In genomic region chr11:32809313-32809712, GRCh38 we compare ENCODE assay signal across 8 cellular contexts. TPM values are rescaled to one million over a fixed set of nuclear protein-coding genes. Genes with fewer than 3 reads are reported as not detected.
DNase-seq lines count a peak whose midpoint lies in the region; TF ChIP-seq lines count a peak whose summit lies in the region.

No MANE protein-coding gene starts in this region.

- no peaks in the 10 kb centered on the region for H3K4me1 Mint-ChIP-seq in activated T-helper 2 cell treated with anti-CD3 and anti-CD28 coated beads, Interferon-gamma antibody, Interleukin-2, Interleukin-4, amounts not matched to agents 10 μg/mL and 5 μg/mL and 100 μg/mL, durations not matched to agents 14 hours and 24 hours and 36 hours (ENCODE audit: low read depth)

- no peaks in the 10 kb centered on the region for H3K36me3 Mint-ChIP-seq in activated T-helper 2 cell treated with anti-CD3 and anti-CD28 coated beads, Interferon-gamma antibody, Interleukin-2, Interleukin-4, amounts not matched to agents 10 μg/mL and 5 μg/mL and 100 μg/mL, durations not matched to agents 14 hours and 24 hours and 36 hours (ENCODE audit: low read depth)

- no peak overlapping the region for H3K27ac Mint-ChIP-seq in activated T-helper 2 cell treated with anti-CD3 and anti-CD28 coated beads, Interferon-gamma antibody, Interleukin-2, Interleukin-4, amounts not matched to agents 10 μg/mL and 5 μg/mL and 100 μg/mL, durations not matched to agents 14 hours and 24 hours and 36 hours

- H3F3A ChIP-seq in OCI-LY1 (ENCODE audit: insufficient read depth, low read length) = no peaks in the 10 kb centered on the region

- H3K27ac ChIP-seq in OCI-LY1 (ENCODE audit: low read depth, low read length, poor library complexity, severe bottlenecking) = no peak overlapping the region

- no peak overlapping the region for H3K4me3 Mint-ChIP-seq in activated T-helper 2 cell treated with anti-CD3 and anti-CD28 coated beads, Interferon-gamma antibody, Interleukin-2, Interleukin-4, amounts not matched to agents 10 μg/mL and 5 μg/mL and 100 μg/mL, durations not matched to agents 14 hours and 24 hours and 36 hours (ENCODE audit: low read depth)

- H4K20me1 ChIP-seq in OCI-LY1 (ENCODE audit: insufficient read depth, low read length) = no peaks in the 10 kb centered on the region

- in situ Hi-C loops in KBM-7 (cut with MboI; ENCODE audit: low pct_unique_long_range_greater_than_20kb, low sequenced_read_pairs) = no loop called here

- H3K9ac ChIP-seq in OCI-LY1 (ENCODE audit: low read length) = no peak overlapping the region

- no peaks in the 10 kb centered on the region for H3K9me3 Mint-ChIP-seq in activated T-helper 2 cell treated with anti-CD3 and anti-CD28 coated beads, Interferon-gamma antibody, Interleukin-2, Interleukin-4, amounts not matched to agents 10 μg/mL and 5 μg/mL and 100 μg/mL, durations not matched to agents 14 hours and 24 hours and 36 hours

- no peaks in the 10 kb centered on the region for H3K79me2 ChIP-seq in OCI-LY1 (ENCODE audit: insufficient read depth, low read length)

- H3K9me3 ChIP-seq in OCI-LY1 (ENCODE audit: low read length) = no peaks in the 10 kb centered on the region

- H3K9me2 ChIP-seq in OCI-LY1 (ENCODE audit: low read depth, low read length) = no peaks in the 10 kb centered on the region

- intact Hi-C loops in activated T-helper 2 cell treated with anti-CD3 and anti-CD28 coated beads, Interferon-gamma antibody, Interleukin-2, Interleukin-4, amounts not matched to agents 10 μg/mL and 5 μg/mL and 100 μg/mL, durations not matched to agents 14 hours and 24 hours and 36 hours (cut with micrococcal nuclease) = loop anchor here (1.0 to 5.0 kb wide), 3 partner anchors 33 to 254 kb away; no protein-coding TSS in a partner anchor
- intact Hi-C loops in head of caudate nucleus (cut with DNase I) (no loop called here), posterior cingulate gyrus (cut with DNase I) (no loop called here)

- no peaks in the 10 kb centered on the region for H3K36me3 ChIP-seq in OCI-LY1 (ENCODE audit: insufficient read depth, low read length)

- H3K4me1 ChIP-seq in OCI-LY1 (ENCODE audit: insufficient read depth, low read length, severe bottlenecking) = no peaks in the 10 kb centered on the region

- TF ChIP-seq CTCF in GM10266 (IDR thresholded peaks at IDR 0.05; ENCODE audit: control insufficient read depth, insufficient read depth, low read depth, missing control alignments) = peak; percentile 85
- peak; percentile 88 for TF ChIP-seq CTCF in OCI-LY1 (IDR thresholded peaks at IDR 0.05; ENCODE audit: low read length)

- 0 out of 2 replicates have a peak, but pooled peaks cover 5% of the 10 kb centered on the region for H3K27me3 ChIP-seq in OCI-LY1 (ENCODE audit: insufficient read depth, low read length)

- DNase-seq in GM10266 (ENCODE audit: extremely low spot score) (peak; percentile 70), H4 (ENCODE audit: low spot score) (peak; percentile 76), KBM-7 (peak; percentile 87), head of caudate nucleus (peak; percentile 18 to 85 (median 63)), posterior cingulate gyrus (peak in 6 of 10 donors; percentile 18 to 90 (median 52))
- DNase-seq in activated T-helper 2 cell treated with anti-CD3 and anti-CD28 coated beads, Interferon-gamma antibody, Interleukin-2, Interleukin-4, amounts not matched to agents 10 μg/mL and 5 μg/mL and 100 μg/mL, durations not matched to agents 14 hours and 24 hours and 36 hours (ENCODE audit: low spot score) = peak; percentile 27
- DNase-seq in effector CD8-positive, alpha-beta T cell (lab: John Stamatoyannopoulos, UW) = no peak

- peaks cover 8% of the 10 kb centered on the region for H3K27me3 Mint-ChIP-seq in activated T-helper 2 cell treated with anti-CD3 and anti-CD28 coated beads, Interferon-gamma antibody, Interleukin-2, Interleukin-4, amounts not matched to agents 10 μg/mL and 5 μg/mL and 100 μg/mL, durations not matched to agents 14 hours and 24 hours and 36 hours (ENCODE audit: low read depth)

- no peak overlapping the region for H3K4me2 ChIP-seq in OCI-LY1 (ENCODE audit: low read length)

- H2AFZ ChIP-seq in OCI-LY1 (ENCODE audit: low read length) = no peak overlapping the region

- no peak overlapping the region for H3K4me3 ChIP-seq in OCI-LY1 (ENCODE audit: low read depth, low read length, poor library complexity, severe bottlenecking)

RNA-seq across cellular contexts. Expression of gene CCDC73, which starts 14.9 kb away (rescaled TPM):
- total RNA-seq in H4 (2014; rRNA removed; shearing (Covaris generic)) = not detected in 2 replicates
- total RNA-seq in activated T-helper 2 cell treated with anti-CD3 and anti-CD28 coated beads, Interferon-gamma antibody, Interleukin-2, Interleukin-4, amounts not matched to agents 10 μg/mL and 5 μg/mL and 100 μg/mL, durations not matched to agents 14 hours and 24 hours and 36 hours = 0.11 and 0.14 TPM in 2 replicates

RNA-seq across cellular contexts. Expression of gene PRRG4, which starts 20.4 kb away (rescaled TPM):
- 0.25 TPM in 2 replicates for total RNA-seq in H4 (2014; rRNA removed; shearing (Covaris generic))
- total RNA-seq in activated T-helper 2 cell treated with anti-CD3 and anti-CD28 coated beads, Interferon-gamma antibody, Interleukin-2, Interleukin-4, amounts not matched to agents 10 μg/mL and 5 μg/mL and 100 μg/mL, durations not matched to agents 14 hours and 24 hours and 36 hours = 1.1 and 1.3 TPM in 2 replicates
